ENCODE assay signal across 25 cellular contexts in the genomic region with DNA sequence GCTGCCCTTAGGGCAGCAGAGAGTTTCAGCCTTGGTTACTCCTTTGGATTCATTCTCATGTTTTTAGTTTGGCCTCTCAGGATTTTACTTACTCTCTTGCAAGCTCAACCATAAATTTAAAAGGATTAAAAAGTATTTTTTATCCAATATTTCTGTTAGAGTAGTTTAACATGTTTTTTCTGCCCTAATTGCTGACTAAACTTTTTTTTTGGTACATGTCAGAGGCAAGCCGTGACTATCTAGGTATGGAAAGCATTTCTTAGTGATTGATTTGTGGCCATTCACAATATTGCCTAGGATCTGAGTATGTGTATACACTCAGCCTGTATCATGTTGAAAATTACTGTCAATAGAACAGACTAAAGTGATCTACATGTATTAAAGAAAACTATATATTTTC.
DNase-seq lines count a peak whose midpoint lies in the region; ATAC-seq, FAIRE-seq and TF ChIP-seq lines count a peak whose summit lies in the region.
"Had no signal": no experiment of that assay in that cellular context is flagged by ENCODE, and none has a peak within 500 bp of the region (broad histone marks: within the 10 kb centered on the region; RNA-seq: fewer than 3 reads in every experiment).

No MANE protein-coding gene starts in this region.

- no peaks in the 10 kb centered on the region for H3K9me3 Mint-ChIP-seq in type B pancreatic cell
- H3K9me3 Mint-ChIP-seq: CD8-positive, alpha-beta T cell had no signal

- TF ChIP-seq EP300 in K562 (IDR thresholded peaks at IDR 0.05; ENCODE audit: low read length), result no peak

- no peak overlapping the region for H2AK9ac ChIP-seq in IMR-90 (replicated peaks; ENCODE audit: low read depth, low read length, poor library complexity)

- intact Hi-C loops in IMR-90 (cut with micrococcal nuclease) (no loop called here), K562 (cut with micrococcal nuclease) (no loop called here)

- H2AFZ ChIP-seq in IMR-90 (replicated peaks; ENCODE audit: low read length, poor library complexity), result no peak overlapping the region
- H2AFZ ChIP-seq in OCI-LY3 (ENCODE audit: low read depth, low read length), result no peak overlapping the region
- no peak overlapping the region for H2AFZ ChIP-seq in K562 (ENCODE audit: low read depth, low read length)
- no peak overlapping the region for H2AFZ ChIP-seq in GM23248

- H3K79me2 ChIP-seq in OCI-LY3 (ENCODE audit: low read length) (no peaks in the 10 kb centered on the region; the same call in none of the 2 replicates), K562 (ENCODE audit: control insufficient read depth, insufficient read depth, low read length) (no peaks in the 10 kb centered on the region), GM23248 (ENCODE audit: insufficient read depth) (no peaks in the 10 kb centered on the region)

- H3K27ac ChIP-seq in IMR-90 (ENCODE audit: insufficient read depth, low read length) (no peak overlapping the region), OCI-LY3 (ENCODE audit: low read length) (peak overlapping the region; percentile 91), K562 (ENCODE audit: extremely low read depth, low read depth, low read length) (no peak overlapping the region), GM23248 (no peak overlapping the region)
- H3K27ac ChIP-seq: C4-2B had no signal

- no peak overlapping the region for H3K23ac ChIP-seq in IMR-90 (ENCODE audit: low read depth, low read length)

- no peak overlapping the region for H3K18ac ChIP-seq in IMR-90 (ENCODE audit: low read depth, low read length)

- no peak overlapping the region for H2BK120ac ChIP-seq in IMR-90 (ENCODE audit: low read depth, low read length)

- no peak overlapping the region for H3K4me3 Mint-ChIP-seq in type B pancreatic cell
- H3K4me3 Mint-ChIP-seq: B cell; CD8-positive, alpha-beta T cell had no signal

- TF ChIP-seq POLR2A in IMR-90 (IDR thresholded peaks at IDR 0.05; ENCODE audit: low read depth, low read length), result no peak
- no peak for TF ChIP-seq POLR2A in K562 (conservative IDR thresholded peaks at IDR 0.05)

- H4K8ac ChIP-seq in IMR-90 (ENCODE audit: low read depth in 2 of 2, low read length in 2 of 2), result no peak overlapping the region

- no peak for TF ChIP-seq RAD21 in IMR-90 (IDR thresholded peaks at IDR 0.05; ENCODE audit: low read length)
- no peak for TF ChIP-seq RAD21 in K562 (CRISPR knock-in tag; conservative IDR thresholded peaks at IDR 0.05 in 1 of 2, IDR thresholded peaks at IDR 0.05 in 1 of 2)

- H3K4me1 Mint-ChIP-seq in type B pancreatic cell (ENCODE audit: unreplicated experiment), result no peaks in the 10 kb centered on the region

- no peak for ATAC-seq in IMR-90 (ENCODE audit: low read depth)
- no peak for ATAC-seq in K562
- no peak for ATAC-seq in HG03095 (IDR thresholded peaks at IDR 0.05; ENCODE audit: unreplicated experiment)
- ATAC-seq: CD8-positive, alpha-beta T cell; GM12878 had no signal

- no peaks in the 10 kb centered on the region for H3K27me3 Mint-ChIP-seq in type B pancreatic cell
- H3K27me3 Mint-ChIP-seq: B cell had no signal

- H3K4me2 ChIP-seq in IMR-90 (ENCODE audit: low read depth, low read length) (no peak overlapping the region), OCI-LY3 (ENCODE audit: low read length) (peak overlapping the region; percentile 77), K562 (ENCODE audit: insufficient read depth, low read length) (no peak overlapping the region), GM23248 (ENCODE audit: unreplicated experiment) (no peak overlapping the region)

- FAIRE-seq in K562 (lab: Jason Lieb, UNC), result no peak
- FAIRE-seq: GM12878 had no signal

- dilution Hi-C loops in IMR-90 (cut with HindIII; ENCODE audit: low sequenced_read_pairs, unreplicated experiment), result no loop called here

- BruUV-seq in IMR-90 (replicated peaks; lab: Mats Ljungman, UMichigan) (no TSS peak), K562 (replicated peaks; lab: Mats Ljungman, UMichigan) (no TSS peak)

- H4K91ac ChIP-seq in IMR-90 (ENCODE audit: insufficient read depth, low read depth, low read length), result no peak overlapping the region

- no peak overlapping the region for H3K14ac ChIP-seq in IMR-90 (replicated peaks; ENCODE audit: low read depth, low read length)

- CTCF ChIA-PET in IMR-90 (lab: Yijun Ruan, JAX) (no interaction called here), K562 (lab: Yijun Ruan, JAX; ENCODE audit: low intra/inter-chr PET ratio) (no interaction called here)

- TF ChIP-seq CTCF in IMR-90 (conservative IDR thresholded peaks at IDR 0.05; ENCODE audit: low read depth, low read length), result no peak
- no peak for TF ChIP-seq CTCF in OCI-LY3 (IDR thresholded peaks at IDR 0.05; ENCODE audit: low read depth, low read length)
- no peak for TF ChIP-seq CTCF in K562 (IDR thresholded peaks at IDR 0.05 in 2 of 3, conservative IDR thresholded peaks at IDR 0.05 in 1 of 3; ENCODE audit: insufficient read depth in 2 of 3, low read depth in 1 of 3, low read length in 3 of 3)
- no peak for TF ChIP-seq CTCF in type B pancreatic cell (conservative IDR thresholded peaks at IDR 0.05)

- peaks cover 14 to 17% of the 10 kb centered on the region in 2 experiments; a peak in 3 of 4 replicates for H3K79me1 ChIP-seq in IMR-90 (ENCODE audit: low read depth in 1 of 2, low read length in 2 of 2)

- H2BK15ac ChIP-seq in IMR-90 (ENCODE audit: low read depth, low read length), result no peak overlapping the region

- H3K4ac ChIP-seq in IMR-90 (ENCODE audit: low read depth, low read length), result no peak overlapping the region

- in situ Hi-C loops in IMR-90 (cut with MboI; ENCODE audit: low sequenced_read_pairs), result no loop called here
- in situ Hi-C loops in K562 (cut with MboI), result no loop called here
- in situ Hi-C loops in GM23248 (cut with MboI), result no loop called here

- H4K5ac ChIP-seq in IMR-90 (ENCODE audit: low read depth, low read length), result peak overlapping the region; percentile 52; the same call in 1 of the 2 replicates

- DNase-seq in IMR-90 (no peak), K562 (ENCODE audit: extremely low read depth in 1 of 4, low spot score in 3 of 4) (no peak), type B pancreatic cell (ENCODE audit: extremely low spot score, unreplicated experiment) (no peak), GM23248 (no peak)
- DNase-seq in activated effector memory CD4-positive, alpha-beta T cell treated with Interleukin-2 at 50 U/mL for 16 hours, result no peak
- DNase-seq: Caco-2; CD8-positive, alpha-beta T cell; GDM1; GOT3; HCEC 1CT; Kasumi-1; MV-4-11; NCI-H1105; NCI-H1436 treated with DMSO at 0.1 percent for 48 hours; NCI-H187 treated with DMSO at 0.1 percent for 48 hours; NCI-H524; NCI-H748 treated with DMSO at 0.1 percent for 48 hours; RPMI8226; SHP77; SW 1271 had no signal

- H3K56ac ChIP-seq in IMR-90 (ENCODE audit: extremely low read depth, insufficient read depth, low read length), result no peak overlapping the region

- H3K27me3 ChIP-seq in IMR-90 (ENCODE audit: control insufficient read depth, insufficient read depth, low read length), result no peaks in the 10 kb centered on the region
- no peaks in the 10 kb centered on the region for H3K27me3 ChIP-seq in OCI-LY3 (ENCODE audit: low read depth, low read length)
- H3K27me3 ChIP-seq in K562 (ENCODE audit: control insufficient read depth in 2 of 2, insufficient read depth in 2 of 2, low read length in 2 of 2), result no peaks in the 10 kb centered on the region
- no peaks in the 10 kb centered on the region for H3K27me3 ChIP-seq in GM23248 (replicated peaks; ENCODE audit: insufficient read depth)

- H3K36me3 ChIP-seq in IMR-90 (ENCODE audit: control insufficient read depth, insufficient read depth, low read length), result no peaks in the 10 kb centered on the region; the same call in 1 of the 2 replicates
- H3K36me3 ChIP-seq in OCI-LY3 (replicated peaks; ENCODE audit: low read depth, low read length), result peaks cover 33% of the 10 kb centered on the region
- H3K36me3 ChIP-seq in K562 (ENCODE audit: control insufficient read depth, insufficient read depth, low read length), result peaks cover 39% of the 10 kb centered on the region; the same call in 2 of the 3 replicates
- no peaks in the 10 kb centered on the region for H3K36me3 ChIP-seq in GM23248 (ENCODE audit: low read depth)

- H3K9me3 ChIP-seq in IMR-90 (ENCODE audit: control insufficient read depth, insufficient read depth, low read length), result no peaks in the 10 kb centered on the region
- peaks cover 3% of the 10 kb centered on the region; the same call in 1 of the 2 replicates for H3K9me3 ChIP-seq in OCI-LY3 (ENCODE audit: insufficient read depth, low read length)
- no peaks in the 10 kb centered on the region for H3K9me3 ChIP-seq in K562 (replicated peaks; ENCODE audit: control insufficient read depth, insufficient read depth, low read depth, low read length)
- no peaks in the 10 kb centered on the region for H3K9me3 ChIP-seq in GM23248 (ENCODE audit: low read depth)
- H3K9me3 ChIP-seq: Caco-2 had no signal

- no peak overlapping the region for H2AK5ac ChIP-seq in IMR-90 (ENCODE audit: low read depth, low read length)

- H3F3A ChIP-seq in GM23248 (ENCODE audit: insufficient read depth), result no peaks in the 10 kb centered on the region

- H3K36me3 Mint-ChIP-seq in type B pancreatic cell, result peaks cover 13% of the 10 kb centered on the region
- H3K36me3 Mint-ChIP-seq: CD8-positive, alpha-beta T cell had no signal

- H3K4me3 ChIP-seq in IMR-90 (ENCODE audit: insufficient read depth, low read depth, low read length), result no peak overlapping the region
- no peak overlapping the region for H3K4me3 ChIP-seq in OCI-LY3 (ENCODE audit: low read length)
- H3K4me3 ChIP-seq in K562, result no peak overlapping the region
- no peak overlapping the region for H3K4me3 ChIP-seq in GM23248
- H3K4me3 ChIP-seq: GM12878 had no signal

- WGBS in IMR-90 (ENCODE audit: extremely low coverage in 2 of 2, insufficient read length in 1 of 2), 2 experiments, result no CpG with 5 or more reads among the region's 1 CpG
- WGBS in K562 (ENCODE audit: insufficient coverage, low coverage, missing lambda C conversion rate), result 54% methylated on average over 1 of the region's 1 CpG
- WGBS in GM23248 (ENCODE audit: low coverage in 1 of 2, low lambda C conversion rate in 2 of 2, missing lambda C conversion rate in 2 of 2), 2 experiments, result 56 to 80% methylated on average over 1 of the region's 1 CpG

- H3K9ac ChIP-seq in IMR-90 (ENCODE audit: low read depth, low read length), result no peak overlapping the region
- H3K9ac ChIP-seq in OCI-LY3 (ENCODE audit: low read length), result peak overlapping the region; percentile 45
- no peak overlapping the region for H3K9ac ChIP-seq in K562 (ENCODE audit: insufficient read depth in 1 of 2, low read depth in 2 of 2, low read length in 2 of 2)
- no peak overlapping the region for H3K9ac ChIP-seq in GM23248

- H3K9me1 ChIP-seq in IMR-90 (ENCODE audit: insufficient read depth, low read length) (peaks cover 7% of the 10 kb centered on the region; the same call in 1 of the 2 replicates), K562 (ENCODE audit: control insufficient read depth, insufficient read depth, low read length) (no peaks in the 10 kb centered on the region)

- POLR2A ChIA-PET in IMR-90 (lab: Charles Lee; ENCODE audit: unreplicated experiment) (no interaction called here), K562 (lab: Yijun Ruan, JAX) (interaction anchor here (0.5 to 1.0 kb wide), 2 partner anchors 12 to 154 kb away, joined by 3 read pairs; no protein-coding TSS in a partner anchor)

- no peaks in the 10 kb centered on the region for H3K9me2 ChIP-seq in GM23248 (ENCODE audit: insufficient read depth)

- no peak overlapping the region for H2BK20ac ChIP-seq in IMR-90 (ENCODE audit: low read depth, low read length)

- no peaks in the 10 kb centered on the region for H4K20me1 ChIP-seq in IMR-90 (ENCODE audit: insufficient read depth, low read length)
- no peaks in the 10 kb centered on the region for H4K20me1 ChIP-seq in OCI-LY3 (ENCODE audit: insufficient read depth, low read length)
- 0 out of 2 replicates have a peak, but pooled peaks cover 3% of the 10 kb centered on the region for H4K20me1 ChIP-seq in K562 (replicated peaks; ENCODE audit: control insufficient read depth, insufficient read depth, low read length)
- H4K20me1 ChIP-seq in GM23248 (ENCODE audit: insufficient read depth), result no peaks in the 10 kb centered on the region

- peak overlapping the region; percentile 74 for H3K27ac Mint-ChIP-seq in type B pancreatic cell
- H3K27ac Mint-ChIP-seq: B cell; CD8-positive, alpha-beta T cell had no signal

- H2BK5ac ChIP-seq in IMR-90 (ENCODE audit: low read depth, low read length, poor library complexity, severe bottlenecking), result no peak overlapping the region

- H3K4me1 ChIP-seq in IMR-90 (ENCODE audit: control insufficient read depth, insufficient read depth, low read length), result peaks cover 5% of the 10 kb centered on the region
- H3K4me1 ChIP-seq in OCI-LY3 (ENCODE audit: low read length), result peaks cover 36% of the 10 kb centered on the region
- H3K4me1 ChIP-seq in K562 (replicated peaks in 1 of 2; ENCODE audit: control insufficient read depth in 2 of 2, insufficient read depth in 2 of 2, low read length in 2 of 2), result peaks cover 0 to 16% of the 10 kb centered on the region in 2 experiments; a peak in 2 of 5 replicates
- H3K4me1 ChIP-seq in GM23248 (ENCODE audit: insufficient read depth), result peaks cover 9% of the 10 kb centered on the region
